Comparison of ENCODE assay signal across 10 cellular contexts in genomic region chr20:49631074-49631716, GRCh38.
DNase-seq lines count a peak whose midpoint lies in the region; ATAC-seq, FAIRE-seq and TF ChIP-seq lines count a peak whose summit lies in the region.
"Had no signal": no experiment of that assay in that cellular context is flagged by ENCODE, and none has a peak within 500 bp of the region (broad histone marks: within the 10 kb centered on the region; RNA-seq: fewer than 3 reads in every experiment).

No MANE protein-coding gene starts in this region.

- H3K4me1 ChIP-seq in K562 (replicated peaks in 1 of 2; ENCODE audit: control insufficient read depth in 2 of 2, insufficient read depth in 2 of 2, low read length in 2 of 2): peaks cover 0 to 3% of the 10 kb centered on the region in 2 experiments; a peak in 1 of 5 replicates

- peaks cover 6% of the 10 kb centered on the region for H3K27me3 Mint-ChIP-seq in nephron progenitor cell (ENCODE audit: low read depth, poor library complexity)

- peaks cover 0 to 4% of the 10 kb centered on the region in 2 experiments; a peak in 2 of 5 replicates for H3K27me3 ChIP-seq in K562 (ENCODE audit: control insufficient read depth in 2 of 2, insufficient read depth in 2 of 2, low read length in 2 of 2)
- no peaks in the 10 kb centered on the region for H3K27me3 ChIP-seq in dorsolateral prefrontal cortex

- no peak overlapping the region for H3K4me3 ChIP-seq in K562
- H3K4me3 ChIP-seq in dorsolateral prefrontal cortex: no peak overlapping the region

- no peaks in the 10 kb centered on the region for H3K79me2 ChIP-seq in K562 (ENCODE audit: control insufficient read depth, insufficient read depth, low read length)

- POLR2A ChIA-PET in K562 (lab: Yijun Ruan, JAX): interaction anchor here (0.5 to 0.6 kb wide), 2 partner anchors 26 to 94 kb away, joined by 3 read pairs; no protein-coding TSS in a partner anchor

- no peak; the same call in 1 of the 2 replicates for TF ChIP-seq POLR2A in K562 (conservative IDR thresholded peaks at IDR 0.05)

- CTCF ChIA-PET in K562 (lab: Yijun Ruan, JAX; ENCODE audit: low intra/inter-chr PET ratio): no interaction called here

- ATAC-seq in GM18511 (IDR thresholded peaks at IDR 0.05; ENCODE audit: unreplicated experiment): peak; percentile 40
- ATAC-seq in HG02759 (IDR thresholded peaks at IDR 0.05; ENCODE audit: unreplicated experiment): peak; percentile 31
- ATAC-seq in K562: peak; percentile 35
- no peak for ATAC-seq in HG03571 (IDR thresholded peaks at IDR 0.05; ENCODE audit: unreplicated experiment)
- no peak for ATAC-seq in HG03135 (IDR thresholded peaks at IDR 0.05; ENCODE audit: unreplicated experiment)

- H4K20me1 ChIP-seq in K562 (replicated peaks; ENCODE audit: control insufficient read depth, insufficient read depth, low read length): peaks cover 6% of the 10 kb centered on the region

- H3K9ac ChIP-seq in K562 (ENCODE audit: insufficient read depth in 1 of 2, low read depth in 2 of 2, low read length in 2 of 2): no peak overlapping the region

- H3K9me3 ChIP-seq in K562 (replicated peaks; ENCODE audit: control insufficient read depth, insufficient read depth, low read depth, low read length): no peaks in the 10 kb centered on the region

- TF ChIP-seq CTCF in K562 (IDR thresholded peaks at IDR 0.05 in 2 of 3, conservative IDR thresholded peaks at IDR 0.05 in 1 of 3; ENCODE audit: insufficient read depth in 2 of 3, low read depth in 1 of 3, low read length in 3 of 3) (no peak), nephron progenitor cell (IDR thresholded peaks at IDR 0.05) (no peak), dorsolateral prefrontal cortex (IDR thresholded peaks at IDR 0.05 in 54 of 56, conservative IDR thresholded peaks at IDR 0.05 in 2 of 56; ENCODE audit: low read depth in 1 of 56, partially characterized antibody in 56 of 56) (no peak)

- no TSS peak for BruUV-seq in K562 (replicated peaks; lab: Mats Ljungman, UMichigan)

- TF ChIP-seq RAD21 in K562 (CRISPR knock-in tag; conservative IDR thresholded peaks at IDR 0.05 in 1 of 2, IDR thresholded peaks at IDR 0.05 in 1 of 2): no peak

- peak overlapping the region; percentile 94 for H3K27ac Mint-ChIP-seq in nephron progenitor cell
- H3K27ac Mint-ChIP-seq: activated naive CD4-positive, alpha-beta T cell treated with anti-CD3 and anti-CD28 coated beads for 36 hours had no signal

- intact Hi-C loops in K562 (cut with micrococcal nuclease) (no loop called here), dorsolateral prefrontal cortex (cut with DNase I) (no loop called here)

- H3K9me1 ChIP-seq in K562 (ENCODE audit: control insufficient read depth, insufficient read depth, low read length): no peaks in the 10 kb centered on the region

- TF ChIP-seq EP300 in K562 (IDR thresholded peaks at IDR 0.05; ENCODE audit: low read length): no peak

- no peak overlapping the region for H3K4me3 Mint-ChIP-seq in nephron progenitor cell
- H3K4me3 Mint-ChIP-seq: activated naive CD4-positive, alpha-beta T cell treated with anti-CD3 and anti-CD28 coated beads for 36 hours had no signal

- H3K36me3 Mint-ChIP-seq in nephron progenitor cell (ENCODE audit: low read depth): peaks cover 40% of the 10 kb centered on the region

- H3K4me2 ChIP-seq in K562 (ENCODE audit: insufficient read depth, low read length): no peak overlapping the region

- H2AFZ ChIP-seq in K562 (ENCODE audit: low read depth, low read length): no peak overlapping the region

- DNase-seq in K562 (ENCODE audit: extremely low read depth in 1 of 4, low spot score in 3 of 4) (no peak), nephron progenitor cell (no peak), dorsolateral prefrontal cortex (no peak), DMS153 treated with DMSO at 0.1 percent for 48 hours (lab: John Stamatoyannopoulos, UW; ENCODE audit: unreplicated experiment) (no peak)
- DNase-seq: activated naive CD4-positive, alpha-beta T cell treated with anti-CD3 and anti-CD28 coated beads for 36 hours had no signal

- FAIRE-seq in K562 (lab: Jason Lieb, UNC): peak; percentile 15
- FAIRE-seq: urothelium cell line had no signal

- H3K9me3 Mint-ChIP-seq in nephron progenitor cell: peaks cover 20% of the 10 kb centered on the region
- H3K9me3 Mint-ChIP-seq: activated naive CD4-positive, alpha-beta T cell treated with anti-CD3 and anti-CD28 coated beads for 36 hours had no signal

- peaks cover 34% of the 10 kb centered on the region for H3K36me3 ChIP-seq in K562 (ENCODE audit: control insufficient read depth, insufficient read depth, low read length)

- in situ Hi-C loops in K562 (cut with MboI): no loop called here

- no peak overlapping the region for H3K27ac ChIP-seq in K562 (ENCODE audit: extremely low read depth, low read depth, low read length)
- H3K27ac ChIP-seq in dorsolateral prefrontal cortex: peak overlapping the region in 1 of 59 donors; percentile 16

- H3K4me1 Mint-ChIP-seq in nephron progenitor cell: peaks cover 63% of the 10 kb centered on the region

- WGBS in K562 (ENCODE audit: insufficient coverage, low coverage, missing lambda C conversion rate): 41% methylated on average over 7 of the region's 8 CpGs

TF ChIP-seq in K562, 482 proteins besides CTCF, POLR2A, EP300 and RAD21:
- TF ChIP-seq SUPT5H (IDR thresholded peaks at IDR 0.05) (peak; percentile 20; the same call in 1 of the 2 replicates), FIP1L1 (IDR thresholded peaks at IDR 0.05; ENCODE audit: low read depth, low read length, poor library complexity, severe bottlenecking) (no peak), ZNF263 (CRISPR knock-in tag; IDR thresholded peaks at IDR 0.05; ENCODE audit: borderline replicate concordance) (peak; percentile 75; the same call in 1 of the 2 replicates)
TF ChIP-seq in K562: peak in this region for 2.

Comparison
In these comparisons a context has a peak if more than half of its experiments do, and no peak if none do; other contexts are left out.
1. ATAC-seq: peak in GM18511 (single experiment), HG02759 (single experiment) and K562 (single experiment); none in HG03571 (single experiment) and HG03135 (single experiment).